ENCODE assay signal across 8 cellular contexts in the genomic region with DNA sequence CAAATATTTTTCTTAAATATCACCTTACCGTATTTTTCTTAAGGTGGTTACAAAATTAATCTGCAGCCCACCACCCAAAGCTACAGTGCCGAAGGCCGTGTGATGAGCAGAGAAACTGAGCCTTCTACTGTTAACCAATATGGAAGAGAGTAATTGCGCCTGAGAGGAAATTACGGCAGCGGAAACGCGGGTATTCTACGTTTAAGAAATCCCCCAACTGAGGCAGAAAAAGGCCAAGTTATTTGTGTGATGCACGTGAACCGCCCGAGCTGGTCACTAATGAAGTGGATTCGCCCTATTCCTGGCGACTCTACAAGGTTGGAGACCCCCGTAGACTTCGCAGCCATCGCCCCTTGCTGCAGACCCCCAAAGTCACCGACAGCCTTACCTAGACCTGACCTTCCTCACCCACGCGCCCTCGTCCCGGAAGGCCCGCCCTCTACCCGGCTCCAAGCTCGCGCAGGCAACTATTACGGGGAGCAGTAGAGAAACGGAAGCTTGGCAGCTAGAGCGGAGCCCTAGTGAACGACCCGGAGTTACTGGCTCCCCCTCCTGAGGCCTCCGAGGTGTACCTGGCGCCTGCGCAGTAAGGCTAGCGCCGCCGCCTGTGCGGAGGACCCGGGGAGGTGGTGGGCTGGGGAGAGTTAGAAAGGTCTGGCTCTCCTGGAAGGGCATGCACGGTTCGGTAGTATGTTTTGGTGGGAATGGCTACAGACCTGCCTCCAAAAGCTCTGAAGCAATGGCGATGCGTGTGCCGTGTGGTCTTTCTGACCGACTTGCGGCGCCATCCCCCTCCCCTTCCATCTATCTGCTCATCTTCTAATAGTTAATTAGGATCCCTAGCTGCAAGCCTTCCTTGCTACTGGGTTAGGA. TPM values are rescaled to one million over a fixed set of nuclear protein-coding genes. Genes with fewer than 3 reads are reported as not detected.
DNase-seq lines count a peak whose midpoint lies in the region; ATAC-seq and TF ChIP-seq lines count a peak whose summit lies in the region.

A gene (minus strand): TSS at position 430 of the 873 bp plus-strand sequence. CDS start 4,319 bp downstream, outside the sequence.

- intact Hi-C loops in colonic mucosa (cut with DNase I): no loop called here

- H3K27ac ChIP-seq in colonic mucosa (peak within 1 kb of the TSS; percentile 67), layer of hippocampus (ENCODE audit: low read depth, low read length) (peak within 1 kb of the TSS; percentile 90)

- peak; percentile 49 to 98 (median 94) for DNase-seq in C1 segment of cervical spinal cord (lab: John Stamatoyannopoulos, UW)
- DNase-seq in NCI-H526 (lab: John Stamatoyannopoulos, UW): peak; percentile 98 to 99
- DNase-seq in activated CD4-positive, alpha-beta T cell treated with anti-CD3 and anti-CD28 coated beads for 48 hours: peak; percentile 97
- DNase-seq in colonic mucosa: peak; percentile 97
- peak; percentile 86 to 91 for DNase-seq in stimulated activated CD4-positive, alpha-beta T cell treated with anti-CD3 and anti-CD28 coated beads, Interleukin-1b, Interleukin-23, amount 100 ng/mL, for 4 hours (ENCODE audit: low read depth in 2 of 2)

- peak; percentile 15 for TF ChIP-seq CTCF in colonic mucosa (IDR thresholded peaks at IDR 0.05)

- H3K27me3 ChIP-seq in colonic mucosa: no peaks in the 10 kb centered on the region
- no peaks in the 10 kb centered on the region for H3K27me3 ChIP-seq in layer of hippocampus (ENCODE audit: control insufficient read depth, insufficient read depth, low read length)

- ATAC-seq in GM19324 (IDR thresholded peaks at IDR 0.05; ENCODE audit: low FRiP score, unreplicated experiment) (peak; percentile 99), HG03469 (IDR thresholded peaks at IDR 0.05; ENCODE audit: unreplicated experiment) (peak; percentile 98)

- no peaks in the 10 kb centered on the region for H3K36me3 ChIP-seq in colonic mucosa

- H3K4me1 ChIP-seq in colonic mucosa: peaks cover 6% of the 10 kb centered on the region

- peak within 1 kb of the TSS; percentile 62 to 87 for H3K9ac ChIP-seq in colonic mucosa (ENCODE audit: low read depth in 2 of 2, low read length in 2 of 2)

- no peaks in the 10 kb centered on the region for H3K9me3 ChIP-seq in colonic mucosa

- H3K4me3 ChIP-seq in colonic mucosa: peak within 1 kb of the TSS; percentile 40

RNA-seq across cellular contexts. Expression of the gene that starts here (rescaled TPM):
- total RNA-seq in colonic mucosa: 100 to 1,000 TPM in 1 of 2 donors, 10 to 100 TPM in 1; 77.3 to 123 TPM

Comparison
In these comparisons a context has a peak if more than half of its experiments do, and no peak if none do; other contexts are left out.
1. Peak in every context shown above with its lines: DNase-seq, ATAC-seq, H3K4me3 ChIP-seq and H3K27ac ChIP-seq.